In genomic region chr9:21395778-21396717, GRCh38 we compare ENCODE assay signal across 8 cellular contexts. TPM values are rescaled to one million over a fixed set of nuclear protein-coding genes. Genes with fewer than 3 reads are reported as not detected.
A peak's percentile ranks its signal among the peaks of the same experiment; 100 is the strongest.
DNase-seq lines count a peak whose midpoint lies in the region; ATAC-seq lines count a peak whose summit lies in the region.

No MANE protein-coding gene starts in this region.

- peaks cover 74% of the 10 kb centered on the region for H3K27me3 Mint-ChIP-seq in activated CD4-positive, alpha-beta T cell treated with anti-CD3 and anti-CD28 coated beads, Interleukin-2, amount 10 ng/mL, durations not matched to agents 24 days and 14 days
- peaks cover 30% of the 10 kb centered on the region for H3K27me3 Mint-ChIP-seq in memory B cell

- no peak overlapping the region for H3K27ac Mint-ChIP-seq in activated CD4-positive, alpha-beta T cell treated with anti-CD3 and anti-CD28 coated beads, Interleukin-2, amount 10 ng/mL, durations not matched to agents 24 days and 14 days
- H3K27ac Mint-ChIP-seq in memory B cell, result no peak overlapping the region

- peak; percentile 76 for ATAC-seq in GM21360 (IDR thresholded peaks at IDR 0.05; ENCODE audit: unreplicated experiment)
- peak; percentile 62 for ATAC-seq in memory B cell (ENCODE audit: low read depth)

- H3K36me3 Mint-ChIP-seq in activated CD4-positive, alpha-beta T cell treated with anti-CD3 and anti-CD28 coated beads, Interleukin-2, amount 10 ng/mL, durations not matched to agents 24 days and 14 days (ENCODE audit: low read depth), result no peaks in the 10 kb centered on the region
- no peaks in the 10 kb centered on the region for H3K36me3 Mint-ChIP-seq in memory B cell

- H3K9me3 Mint-ChIP-seq in activated CD4-positive, alpha-beta T cell treated with anti-CD3 and anti-CD28 coated beads, Interleukin-2, amount 10 ng/mL, durations not matched to agents 24 days and 14 days, result no peaks in the 10 kb centered on the region
- H3K9me3 Mint-ChIP-seq in memory B cell, result peaks cover 2% of the 10 kb centered on the region

- peak; percentile 67 for DNase-seq in D341Med (ENCODE audit: low spot score)
- peak; percentile 30 for DNase-seq in HuH-7 (ENCODE audit: low spot score)
- peak; percentile 86 for DNase-seq in activated CD4-positive, alpha-beta T cell treated with anti-CD3 and anti-CD28 coated beads, Interleukin-2, amount 10 ng/mL, durations not matched to agents 24 days and 14 days
- peak; percentile 12 to 44 for DNase-seq in dermis microvascular lymphatic vessel endothelial cell (ENCODE audit: low read depth in 2 of 2)
- DNase-seq in memory B cell (ENCODE audit: low spot score in 2 of 2), result peak; percentile 38 to 60
- DNase-seq in stimulated activated CD8-positive, alpha-beta memory T cell treated with anti-CD3 and anti-CD28 coated beads, Interleukin-15, amount 100 ng/mL, for 1 hour (ENCODE audit: low read depth), result peak; percentile 42
- DNase-seq in AG08396 (ENCODE audit: low spot score), result no peak

- peak overlapping the region; percentile 45 for H3K4me3 Mint-ChIP-seq in activated CD4-positive, alpha-beta T cell treated with anti-CD3 and anti-CD28 coated beads, Interleukin-2, amount 10 ng/mL, durations not matched to agents 24 days and 14 days
- peak overlapping the region; percentile 72 for H3K4me3 Mint-ChIP-seq in memory B cell

- H3K4me1 Mint-ChIP-seq in activated CD4-positive, alpha-beta T cell treated with anti-CD3 and anti-CD28 coated beads, Interleukin-2, amount 10 ng/mL, durations not matched to agents 24 days and 14 days, result peaks cover 4% of the 10 kb centered on the region
- H3K4me1 Mint-ChIP-seq in memory B cell, result peaks cover 14% of the 10 kb centered on the region

- intact Hi-C loops in activated CD4-positive, alpha-beta T cell treated with anti-CD3 and anti-CD28 coated beads, Interleukin-2, amount 10 ng/mL, durations not matched to agents 24 days and 14 days (cut with micrococcal nuclease), result loop anchor here (1.0 to 10.0 kb wide), 3 partner anchors 39 to 161 kb away; no protein-coding TSS in a partner anchor

RNA-seq across cellular contexts. Expression of gene IFNA2, which starts 10.8 kb away (rescaled TPM):
- total RNA-seq in activated CD4-positive, alpha-beta T cell treated with anti-CD3 and anti-CD28 coated beads, Interleukin-2, amount 10 ng/mL, durations not matched to agents 24 days and 14 days, result not detected in 2 replicates
- not detected in 2 replicates for total RNA-seq in dermis microvascular lymphatic vessel endothelial cell

RNA-seq across cellular contexts. Expression of gene IFNA8, which starts 12.9 kb away (rescaled TPM):
- total RNA-seq in activated CD4-positive, alpha-beta T cell treated with anti-CD3 and anti-CD28 coated beads, Interleukin-2, amount 10 ng/mL, durations not matched to agents 24 days and 14 days, result not detected in 2 replicates
- total RNA-seq in dermis microvascular lymphatic vessel endothelial cell, result not detected in 2 replicates

RNA-seq across cellular contexts. Expression of gene IFNA13, which starts 28.2 kb away (rescaled TPM):
- total RNA-seq in activated CD4-positive, alpha-beta T cell treated with anti-CD3 and anti-CD28 coated beads, Interleukin-2, amount 10 ng/mL, durations not matched to agents 24 days and 14 days, result not detected in 2 replicates
- total RNA-seq in dermis microvascular lymphatic vessel endothelial cell, result not detected in 2 replicates

RNA-seq across cellular contexts. Expression of gene IFNA1, which starts 44.2 kb away (rescaled TPM):
- total RNA-seq in activated CD4-positive, alpha-beta T cell treated with anti-CD3 and anti-CD28 coated beads, Interleukin-2, amount 10 ng/mL, durations not matched to agents 24 days and 14 days, result not detected in 2 replicates
- not detected in 2 replicates for total RNA-seq in dermis microvascular lymphatic vessel endothelial cell

RNA-seq across cellular contexts. Expression of gene IFNA6, which starts 45.4 kb away (rescaled TPM):
- not detected in 2 replicates for total RNA-seq in activated CD4-positive, alpha-beta T cell treated with anti-CD3 and anti-CD28 coated beads, Interleukin-2, amount 10 ng/mL, durations not matched to agents 24 days and 14 days
- not detected in 2 replicates for total RNA-seq in dermis microvascular lymphatic vessel endothelial cell
